Comparison of ENCODE assay signal across 7 cellular contexts in the genomic region with DNA sequence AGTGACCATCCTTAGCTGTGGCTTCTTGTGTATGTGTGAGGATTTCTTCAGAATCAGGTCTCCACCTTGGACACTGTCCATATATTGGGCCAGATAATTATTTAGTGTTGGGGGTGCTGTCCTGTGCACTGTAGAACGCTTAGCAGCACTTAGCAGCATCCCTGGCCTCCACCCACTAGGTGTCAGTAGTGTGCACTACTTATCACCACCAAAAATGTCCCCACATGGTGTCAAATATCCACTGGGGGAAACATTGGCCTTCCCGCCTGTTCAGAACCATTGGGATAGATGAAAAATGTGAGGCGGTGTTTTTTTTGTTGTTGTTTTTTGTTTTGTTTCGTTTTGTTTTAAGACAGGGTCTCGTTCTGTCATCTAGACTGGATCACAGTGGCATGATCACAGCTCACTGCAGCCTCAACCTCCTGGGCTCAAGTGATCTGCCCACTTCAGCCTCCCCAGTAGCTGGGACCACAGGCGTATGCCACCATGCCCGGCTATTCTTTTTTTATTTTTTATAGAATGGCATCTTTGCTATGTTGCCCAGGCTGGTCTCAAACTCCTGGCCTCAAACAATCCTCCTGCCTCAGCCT.
DNase-seq lines count a peak whose midpoint lies in the region; ATAC-seq and TF ChIP-seq lines count a peak whose summit lies in the region.

No MANE protein-coding gene starts in this region.

- in situ Hi-C loops in brain microvascular endothelial cell (cut with HindIII; ENCODE audit: low pct_ligation_motif_present, low sequenced_read_pairs): no loop called here

- peak; percentile 53 for TF ChIP-seq CTCF in brain microvascular endothelial cell (IDR thresholded peaks at IDR 0.05; ENCODE audit: low read depth, low read length, missing control alignments)

- H3K36me3 ChIP-seq in H7 (replicated peaks; ENCODE audit: control insufficient read depth, insufficient read depth, low read length): no peaks in the 10 kb centered on the region
- no peaks in the 10 kb centered on the region for H3K36me3 ChIP-seq in brain microvascular endothelial cell (replicated peaks)

- no peaks in the 10 kb centered on the region for H3K27me3 ChIP-seq in H7 (ENCODE audit: control insufficient read depth, insufficient read depth, low read length)
- H3K27me3 ChIP-seq in brain microvascular endothelial cell (replicated peaks): no peaks in the 10 kb centered on the region

- DNase-seq in H7: peak; percentile 61
- DNase-seq in NCI-H1048 (lab: John Stamatoyannopoulos, UW): peak; percentile 22
- no peak for DNase-seq in brain microvascular endothelial cell
- DNase-seq in stimulated activated CD4-positive, alpha-beta T cell treated with anti-CD3 and anti-CD28 coated beads, Interleukin-2, amount 100 ng/mL, for 48 hours: peak; percentile 32 to 33
- DNase-seq in NCI-H1417 treated with DMSO at 0.1 percent for 48 hours (lab: John Stamatoyannopoulos, UW): no peak
- no peak for DNase-seq in activated CD4-positive, CD25-positive, alpha-beta regulatory T cell treated with anti-CD3 and anti-CD28 coated beads, Interleukin-2, amount 50 U/mL, for 72 hours

- ATAC-seq in GM18511 (IDR thresholded peaks at IDR 0.05; ENCODE audit: unreplicated experiment): peak; percentile 78

- no peak overlapping the region for H3K27ac ChIP-seq in brain microvascular endothelial cell

- H3K4me3 ChIP-seq in H7 (ENCODE audit: insufficient read depth, low read depth, low read length) (no peak overlapping the region), brain microvascular endothelial cell (ENCODE audit: low read depth, low read length) (no peak overlapping the region)

Comparison
In these comparisons a context has a peak if more than half of its experiments do, and no peak if none do; other contexts are left out.
1. DNase-seq: peak in H7 (single experiment), NCI-H1048 (single experiment) and stimulated activated CD4-positive, alpha-beta T cell treated with anti-CD3 and anti-CD28 coated beads, Interleukin-2, amount 100 ng/mL, for 48 hours (2 of 2); none in brain microvascular endothelial cell (single experiment), NCI-H1417 treated with DMSO at 0.1 percent for 48 hours (single experiment) and activated CD4-positive, CD25-positive, alpha-beta regulatory T cell treated with anti-CD3 and anti-CD28 coated beads, Interleukin-2, amount 50 U/mL, for 72 hours (single experiment).